ENCODE assay signal across 30 cellular contexts in the genomic region with DNA sequence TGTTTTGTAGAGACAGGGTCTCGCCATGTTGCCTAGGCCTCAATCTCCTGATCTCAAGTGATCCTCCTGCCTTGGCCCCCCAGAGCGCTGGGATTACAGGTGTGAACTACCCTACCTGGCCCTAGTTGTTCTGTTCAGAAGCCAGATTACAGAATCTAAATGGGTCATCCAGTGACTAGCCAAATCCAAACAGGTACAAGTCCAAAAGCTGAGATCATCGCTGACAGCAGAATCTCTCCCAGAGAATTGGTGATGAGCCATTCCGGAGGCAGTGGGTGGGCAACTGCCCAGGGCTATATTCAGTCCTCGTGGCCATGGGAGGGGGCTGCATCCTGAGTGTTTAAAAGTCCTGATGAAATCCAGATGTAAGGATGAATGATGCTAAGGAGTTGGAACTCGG.
"Had no signal": no experiment of that assay in that cellular context is flagged by ENCODE, and none has a peak within 500 bp of the region (broad histone marks: within the 10 kb centered on the region; RNA-seq: fewer than 3 reads in every experiment).

No MANE protein-coding gene starts in this region.

- H3K27ac ChIP-seq: ascending aorta, brain microvascular endothelial cell, neutrophil, ovary, psoas muscle, suprapubic skin, tibial artery had no signal

- H3K9me3 Mint-ChIP-seq: activated CD4-positive, alpha-beta memory T cell treated with anti-CD3 and anti-CD28 coated beads for 36 hours; activated CD4-positive, alpha-beta T cell treated with anti-CD3 and anti-CD28 coated beads, Interleukin-2, amount 10 ng/mL, durations not matched to agents 24 days and 14 days; activated naive CD4-positive, alpha-beta T cell treated with anti-CD3 and anti-CD28 coated beads, Interleukin-2, amount 10 ng/mL, durations not matched to agents 7 days and 5 days; activated naive CD8-positive, alpha-beta T cell treated with anti-CD3 and anti-CD28 coated beads, Interleukin-2, amount 10 ng/mL, durations not matched to agents 7 days and 5 days; nephron; stimulated activated naive B cell treated with anti-CD40 and anti-IgM and Interleukin-4, amounts not matched to agents 10 μg/mL and 1 μg/mL and 100 μg/mL, for 72 hours had no signal

- H3K27ac Mint-ChIP-seq: activated CD4-positive, alpha-beta memory T cell treated with anti-CD3 and anti-CD28 coated beads for 36 hours; activated CD4-positive, alpha-beta T cell treated with anti-CD3 and anti-CD28 coated beads, Interleukin-2, amount 10 ng/mL, durations not matched to agents 24 days and 14 days; activated naive CD4-positive, alpha-beta T cell treated with anti-CD3 and anti-CD28 coated beads, Interleukin-2, amount 10 ng/mL, durations not matched to agents 7 days and 5 days; activated naive CD8-positive, alpha-beta T cell treated with anti-CD3 and anti-CD28 coated beads, Interleukin-2, amount 10 ng/mL, durations not matched to agents 7 days and 5 days; stimulated activated naive B cell treated with anti-CD40 and anti-IgM and Interleukin-4, amounts not matched to agents 10 μg/mL and 1 μg/mL and 100 μg/mL, for 72 hours; T-helper 17 cell had no signal

- DNase-seq: activated CD4-positive, alpha-beta memory T cell treated with anti-CD3 and anti-CD28 coated beads for 36 hours; activated CD4-positive, alpha-beta T cell treated with anti-CD3 and anti-CD28 coated beads, Interleukin-2, amount 10 ng/mL, durations not matched to agents 24 days and 14 days; activated CD4-positive, CD25-positive, alpha-beta regulatory T cell treated with anti-CD3 and anti-CD28 coated beads, Interleukin-2, amount 50 U/mL, for 72 hours; activated CD8-positive, alpha-beta memory T cell treated with anti-CD3 and anti-CD28 coated beads, Interleukin-2, amount 50 U/mL, for 4 hours; activated gamma-delta T cell; activated naive CD4-positive, alpha-beta T cell treated with anti-CD3 and anti-CD28 coated beads, Interleukin-2, amount 10 ng/mL, durations not matched to agents 7 days and 5 days; activated naive CD8-positive, alpha-beta T cell treated with anti-CD3 and anti-CD28 coated beads, Interleukin-2, amount 10 ng/mL, durations not matched to agents 7 days and 5 days; activated T-cell treated with anti-CD3 and anti-CD28 coated beads, Interleukin-2, amount 50 U/mL, for 1 hour; brain microvascular endothelial cell; caudate nucleus; foreskin melanocyte; glutamatergic neuron; islet precursor cell; left ventricle myocardium superior; mammary epithelial cell; ovary; psoas muscle; stimulated activated CD4-positive, alpha-beta T cell treated with anti-CD3 and anti-CD28 coated beads, Interleukin-15, amount 100 ng/mL, for 24 hours; stimulated activated CD4-positive, alpha-beta T cell treated with anti-CD3 and anti-CD28 coated beads, Interleukin-2, amount 100 ng/mL, for 24 hours; stimulated activated naive B cell treated with anti-CD40 and anti-IgM and Interleukin-4, amounts not matched to agents 10 μg/mL and 1 μg/mL and 100 μg/mL, for 72 hours; stomach; T-helper 17 cell; T1000; tibial artery had no signal

- H3K36me3 Mint-ChIP-seq: activated CD4-positive, alpha-beta memory T cell treated with anti-CD3 and anti-CD28 coated beads for 36 hours; activated naive CD4-positive, alpha-beta T cell treated with anti-CD3 and anti-CD28 coated beads, Interleukin-2, amount 10 ng/mL, durations not matched to agents 7 days and 5 days; activated naive CD8-positive, alpha-beta T cell treated with anti-CD3 and anti-CD28 coated beads, Interleukin-2, amount 10 ng/mL, durations not matched to agents 7 days and 5 days; stimulated activated naive B cell treated with anti-CD40 and anti-IgM and Interleukin-4, amounts not matched to agents 10 μg/mL and 1 μg/mL and 100 μg/mL, for 72 hours had no signal

- H3K27me3 Mint-ChIP-seq: activated CD4-positive, alpha-beta memory T cell treated with anti-CD3 and anti-CD28 coated beads for 36 hours; activated CD4-positive, alpha-beta T cell treated with anti-CD3 and anti-CD28 coated beads, Interleukin-2, amount 10 ng/mL, durations not matched to agents 24 days and 14 days; activated naive CD8-positive, alpha-beta T cell treated with anti-CD3 and anti-CD28 coated beads, Interleukin-2, amount 10 ng/mL, durations not matched to agents 7 days and 5 days; T-helper 17 cell had no signal

- H3K27me3 ChIP-seq: ascending aorta, brain microvascular endothelial cell, neutrophil, ovary, stomach, suprapubic skin, tibial artery had no signal

- H3K4me3 ChIP-seq: ascending aorta, ovary, psoas muscle, stomach, suprapubic skin, tibial artery had no signal

- H3K36me3 ChIP-seq: ascending aorta, brain microvascular endothelial cell, neutrophil, ovary, stomach, suprapubic skin, tibial artery had no signal

- H3K4me3 Mint-ChIP-seq: activated CD4-positive, alpha-beta memory T cell treated with anti-CD3 and anti-CD28 coated beads for 36 hours; activated CD4-positive, alpha-beta T cell treated with anti-CD3 and anti-CD28 coated beads, Interleukin-2, amount 10 ng/mL, durations not matched to agents 24 days and 14 days; activated naive CD4-positive, alpha-beta T cell treated with anti-CD3 and anti-CD28 coated beads, Interleukin-2, amount 10 ng/mL, durations not matched to agents 7 days and 5 days; activated naive CD8-positive, alpha-beta T cell treated with anti-CD3 and anti-CD28 coated beads, Interleukin-2, amount 10 ng/mL, durations not matched to agents 7 days and 5 days; nephron; stimulated activated naive B cell treated with anti-CD40 and anti-IgM and Interleukin-4, amounts not matched to agents 10 μg/mL and 1 μg/mL and 100 μg/mL, for 72 hours; T-helper 17 cell had no signal

- FAIRE-seq: endothelial cell of umbilical vein had no signal

- H3K9me3 ChIP-seq: ascending aorta, neutrophil, ovary, psoas muscle, stomach, suprapubic skin, tibial artery had no signal

- ATAC-seq: esophagus mucosa; left ventricle myocardium superior; stimulated activated naive B cell treated with anti-CD40 and anti-IgM and Interleukin-4, amounts not matched to agents 10 μg/mL and 1 μg/mL and 100 μg/mL, for 72 hours; T-helper 17 cell had no signal
